17 cellular contexts compared by ENCODE assay signal in the genomic region with DNA sequence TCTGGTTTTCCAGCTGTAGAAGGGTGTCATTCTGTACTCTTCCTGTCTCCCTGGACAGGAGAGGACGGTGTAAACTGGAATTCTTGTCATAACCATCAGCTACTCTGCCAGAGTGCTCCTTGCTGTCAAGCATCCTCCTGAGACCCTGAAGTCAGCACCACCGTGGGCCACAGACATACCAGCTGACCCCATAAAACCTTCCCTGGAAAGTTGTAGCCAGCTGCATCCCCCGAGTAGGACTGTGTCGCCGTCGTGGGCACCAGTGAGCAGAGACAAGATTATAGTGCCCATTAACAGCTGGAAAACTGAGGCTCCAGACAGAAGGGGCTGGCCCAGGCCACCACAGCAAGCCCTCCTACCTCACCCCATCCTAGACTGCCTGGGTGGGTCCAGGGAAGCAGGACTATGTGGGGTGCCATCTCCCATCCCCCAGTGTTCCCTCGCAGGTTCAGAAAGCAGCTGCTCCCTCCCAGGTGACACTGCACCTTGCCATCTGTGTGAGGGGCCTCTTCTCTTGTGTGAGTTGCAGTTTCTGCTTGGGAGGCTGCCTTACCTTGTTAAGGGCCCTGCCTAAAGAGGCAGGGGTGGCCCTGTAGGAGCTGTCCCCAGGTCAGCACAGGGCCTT.
DNase-seq lines count a peak whose midpoint lies in the region; FAIRE-seq and TF ChIP-seq lines count a peak whose summit lies in the region.
"Had no signal": no experiment of that assay in that cellular context is flagged by ENCODE, and none has a peak within 500 bp of the region (broad histone marks: within the 10 kb centered on the region; RNA-seq: fewer than 3 reads in every experiment).

No MANE protein-coding gene starts in this region.

- no peaks in the 10 kb centered on the region for H3K9me3 ChIP-seq in left ventricle myocardium inferior (replicated peaks)
- H3K9me3 ChIP-seq in WERI-Rb-1 (ENCODE audit: severe bottlenecking): no peaks in the 10 kb centered on the region
- no peaks in the 10 kb centered on the region for H3K9me3 ChIP-seq in kidney (ENCODE audit: control insufficient read depth in 1 of 2, low read length in 2 of 2)
- H3K9me3 ChIP-seq in osteoblast (ENCODE audit: low read depth, low read length): no peaks in the 10 kb centered on the region
- H3K9me3 ChIP-seq: BLaER1 treated with 17β-estradiol and CSF1 and Interleukin-3, amounts not matched to agents 10 nM and 100 nM had no signal

- H3K4me3 ChIP-seq in left ventricle myocardium inferior (no peak overlapping the region), WERI-Rb-1 (ENCODE audit: low read depth, low read length) (no peak overlapping the region), kidney (ENCODE audit: low read length in 2 of 2) (no peak overlapping the region), osteoblast (ENCODE audit: insufficient read depth, low read length) (no peak overlapping the region)
- H3K4me3 ChIP-seq: BLaER1 treated with 17β-estradiol and CSF1 and Interleukin-3, amounts not matched to agents 10 nM and 100 nM; GM23338 had no signal

- no peak overlapping the region for H3K4me2 ChIP-seq in osteoblast (ENCODE audit: insufficient read depth, low read length)
- H3K4me2 ChIP-seq: BLaER1 treated with 17β-estradiol and CSF1 and Interleukin-3, amounts not matched to agents 10 nM and 100 nM; GM23338 had no signal

- no peak overlapping the region for H2AFZ ChIP-seq in osteoblast (ENCODE audit: low read length)
- H2AFZ ChIP-seq: GM23338 had no signal

- H3K27ac ChIP-seq in left ventricle myocardium inferior (replicated peaks) (no peak overlapping the region), WERI-Rb-1 (peak overlapping the region; percentile 76), kidney (ENCODE audit: low read depth in 2 of 2, low read length in 2 of 2) (no peak overlapping the region), osteoblast (ENCODE audit: low read depth, low read length) (no peak overlapping the region)
- H3K27ac ChIP-seq: BLaER1 treated with 17β-estradiol and CSF1 and Interleukin-3, amounts not matched to agents 10 nM and 100 nM had no signal

- intact Hi-C loops in cardiac septum (cut with DNase I) (loop anchor here (10.0 kb wide), 1 partner anchor 720 kb away; no protein-coding TSS in a partner anchor), left ventricle myocardium inferior (cut with micrococcal nuclease) (loop anchor here (5.0 kb wide), 1 partner anchor 187 kb away; no protein-coding TSS in a partner anchor), kidney (cut with DNase I) (loop anchor here (10.0 kb wide), 1 partner anchor 190 kb away; a partner anchor contains a TSS)

- POLR2A ChIA-PET in HEK293T (lab: Yijun Ruan, JAX): no interaction called here

- no peak overlapping the region for H3K9ac ChIP-seq in kidney (ENCODE audit: low read length in 2 of 2)
- H3K9ac ChIP-seq: BLaER1 treated with 17β-estradiol and CSF1 and Interleukin-3, amounts not matched to agents 10 nM and 100 nM had no signal

- CTCF ChIA-PET in HEK293T (lab: Yijun Ruan, JAX): interaction anchor here (0.6 kb wide), 1 partner anchor 207 kb away, joined by 3 read pairs; no protein-coding TSS in a partner anchor

- H3K36me3 ChIP-seq in left ventricle myocardium inferior (no peaks in the 10 kb centered on the region), WERI-Rb-1 (no peaks in the 10 kb centered on the region), kidney (ENCODE audit: control insufficient read depth in 1 of 2, insufficient read depth in 2 of 2, low read length in 2 of 2) (no peaks in the 10 kb centered on the region), osteoblast (ENCODE audit: insufficient read depth, low read length) (no peaks in the 10 kb centered on the region)
- H3K36me3 ChIP-seq: BLaER1 treated with 17β-estradiol and CSF1 and Interleukin-3, amounts not matched to agents 10 nM and 100 nM had no signal

- DNase-seq in cardiac septum (ENCODE audit: low spot score) (peak; percentile 63), left ventricle myocardium inferior (no peak), WERI-Rb-1 (no peak), kidney (peak; percentile 27), osteoblast (ENCODE audit: insufficient read length, low spot score, missing footprints) (peak; percentile 47), ureter (ENCODE audit: low spot score) (no peak), HEK293T (ENCODE audit: extremely low spot score) (no peak), NCI-H524 treated with DMSO at 0.1 percent for 48 hours (lab: John Stamatoyannopoulos, UW) (no peak)
- DNase-seq: 8988T; Calu3; CD8-positive, alpha-beta T cell; DMS79 treated with DMSO at 0.1 percent for 48 hours; GF-D8; H7 had no signal

- H3K4me1 ChIP-seq in left ventricle myocardium inferior (peaks cover 8% of the 10 kb centered on the region), kidney (ENCODE audit: control insufficient read depth in 1 of 2, insufficient read depth in 1 of 2, low read depth in 1 of 2, low read length in 2 of 2) (no peaks in the 10 kb centered on the region), osteoblast (ENCODE audit: insufficient read depth, low read length) (no peaks in the 10 kb centered on the region)

- H3K27me3 ChIP-seq in left ventricle myocardium inferior (ENCODE audit: low read depth) (peaks cover 58% of the 10 kb centered on the region), WERI-Rb-1 (ENCODE audit: insufficient read depth, low read depth, severe bottlenecking) (no peaks in the 10 kb centered on the region), osteoblast (ENCODE audit: insufficient read depth, low read length) (peaks cover 36% of the 10 kb centered on the region)

- H4K20me1 ChIP-seq in osteoblast (ENCODE audit: insufficient read depth, low read length): peaks cover 3% of the 10 kb centered on the region

- TF ChIP-seq CTCF in left ventricle myocardium inferior (IDR thresholded peaks at IDR 0.05; ENCODE audit: borderline replicate concordance) (no peak), WERI-Rb-1 (IDR thresholded peaks at IDR 0.05; ENCODE audit: low read depth, low read length) (no peak), kidney (IDR thresholded peaks at IDR 0.05; ENCODE audit: borderline replicate concordance, extremely low read depth, insufficient read depth) (no peak), osteoblast (IDR thresholded peaks at IDR 0.05; ENCODE audit: extremely low read depth, low read depth, low read length) (no peak)

- no peaks in the 10 kb centered on the region for H3K79me2 ChIP-seq in osteoblast (ENCODE audit: insufficient read depth, low read length)

- FAIRE-seq in kidney (lab: Jason Lieb, UNC): no peak
- FAIRE-seq: HepG2 had no signal

TF ChIP-seq in HEK293T, 16 proteins besides CTCF, POLR2A, EP300 and RAD21:
- TF ChIP-seq SUZ12 (IDR thresholded peaks at IDR 0.05) (no peak), TARDBP (IDR thresholded peaks at IDR 0.05) (no peak), ZNF384 (IDR thresholded peaks at IDR 0.05) (no peak), SP1 (IDR thresholded peaks at IDR 0.05) (no peak), FOXM1 (IDR thresholded peaks at IDR 0.05; ENCODE audit: borderline replicate concordance) (no peak), FOXA1 (IDR thresholded peaks at IDR 0.05) (no peak), CTBP1 (IDR thresholded peaks at IDR 0.05; ENCODE audit: borderline replicate concordance) (no peak), FOXK2 (IDR thresholded peaks at IDR 0.05) (no peak), ELF4 (IDR thresholded peaks at IDR 0.05) (no peak), ARNT (IDR thresholded peaks at IDR 0.05) (no peak), BHLHE40 (IDR thresholded peaks at IDR 0.05; ENCODE audit: borderline replicate concordance) (no peak), LEF1 (IDR thresholded peaks at IDR 0.05; ENCODE audit: borderline replicate concordance) (no peak), NFRKB (IDR thresholded peaks at IDR 0.05) (no peak), HDGF (IDR thresholded peaks at IDR 0.05; ENCODE audit: borderline replicate concordance) (no peak)
- TF ChIP-seq, protein P1, sequence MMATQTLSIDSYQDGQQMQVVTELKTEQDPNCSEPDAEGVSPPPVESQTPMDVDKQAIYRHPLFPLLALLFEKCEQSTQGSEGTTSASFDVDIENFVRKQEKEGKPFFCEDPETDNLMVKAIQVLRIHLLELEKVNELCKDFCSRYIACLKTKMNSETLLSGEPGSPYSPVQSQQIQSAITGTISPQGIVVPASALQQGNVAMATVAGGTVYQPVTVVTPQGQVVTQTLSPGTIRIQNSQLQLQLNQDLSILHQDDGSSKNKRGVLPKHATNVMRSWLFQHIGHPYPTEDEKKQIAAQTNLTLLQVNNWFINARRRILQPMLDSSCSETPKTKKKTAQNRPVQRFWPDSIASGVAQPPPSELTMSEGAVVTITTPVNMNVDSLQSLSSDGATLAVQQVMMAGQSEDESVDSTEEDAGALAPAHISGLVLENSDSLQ (IDR thresholded peaks at IDR 0.05): no peak
TF ChIP-seq in HEK293T: peak in this region for 0.

Comparison
In these comparisons a context has a peak if more than half of its experiments do, and no peak if none do; other contexts are left out.
1. DNase-seq: peak in cardiac septum (single experiment), kidney (single experiment) and osteoblast (single experiment); none in left ventricle myocardium inferior (single experiment), WERI-Rb-1 (single experiment), ureter (single experiment), HEK293T (single experiment) and NCI-H524 treated with DMSO at 0.1 percent for 48 hours (single experiment).